In the genomic region with DNA sequence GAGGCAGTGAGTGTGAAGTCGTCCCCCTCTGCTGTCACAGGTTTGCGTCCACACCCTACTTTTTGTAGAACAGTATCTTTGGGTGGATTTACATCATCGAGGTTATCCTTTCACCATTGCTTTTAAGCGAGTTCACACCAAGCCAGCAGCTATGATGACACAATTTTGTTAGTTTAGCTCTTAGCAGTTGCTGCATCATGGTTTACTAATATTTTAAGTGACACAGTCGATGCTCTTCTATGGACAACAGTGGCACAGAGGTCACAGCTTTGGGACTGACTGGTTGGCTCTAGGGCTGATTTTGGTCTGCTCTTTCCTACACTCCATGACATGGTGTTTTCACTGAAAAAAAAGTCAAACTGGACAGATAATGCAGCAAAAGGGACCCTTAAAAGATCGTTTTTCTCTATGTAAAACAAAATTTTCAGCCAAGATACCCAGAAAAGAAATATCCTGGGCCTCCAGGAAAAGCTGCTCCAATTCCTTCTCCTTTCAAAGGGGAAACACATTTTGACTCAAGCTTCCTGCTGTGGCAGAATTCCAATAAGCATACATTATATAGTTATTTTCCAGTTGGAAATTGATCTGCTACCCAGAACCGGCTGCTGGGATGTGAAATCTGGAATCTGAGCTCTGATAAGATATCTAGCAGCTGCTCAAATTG, we compare ENCODE assay signal across 16 cellular contexts.
DNase-seq lines count a peak whose midpoint lies in the region; ATAC-seq and TF ChIP-seq lines count a peak whose summit lies in the region.
"Had no signal": no experiment of that assay in that cellular context is flagged by ENCODE, and none has a peak within 500 bp of the region (broad histone marks: within the 10 kb centered on the region; RNA-seq: fewer than 3 reads in every experiment).

No MANE protein-coding gene starts in this region.

- DNase-seq in CD1c-positive myeloid dendritic cell (ENCODE audit: extremely low spot score) (peak; percentile 12), Kasumi-1 (lab: John Stamatoyannopoulos, UW) (peak; percentile 60 to 68), dermis microvascular lymphatic vessel endothelial cell (ENCODE audit: low read depth in 2 of 2) (peak; percentile 24 to 79), AG20443 (ENCODE audit: low spot score) (no peak), NCI-H1092 (lab: John Stamatoyannopoulos, UW) (no peak)
- DNase-seq in NK-92 treated with Interleukin-12 subunit alpha and Interleukin-12 subunit beta, amount 100 ng/mL, for 24 hours (lab: John Stamatoyannopoulos, UW), result no peak
- DNase-seq: activated T-cell treated with anti-CD3 and anti-CD28 coated beads for 4 hours; CD8-positive, alpha-beta memory T cell; central memory CD4-positive, alpha-beta T cell; foreskin fibroblast; kidney glomerular epithelial cell; NCI-H2227 treated with DMSO at 0.1 percent for 48 hours; stimulated activated CD4-positive, alpha-beta T cell treated with anti-CD3 and anti-CD28 coated beads, Interleukin-15, amount 100 ng/mL, for 24 hours had no signal

- H3K9ac ChIP-seq in parathyroid adenoma, result no peak overlapping the region

- ATAC-seq in HG02973 (IDR thresholded peaks at IDR 0.05; ENCODE audit: unreplicated experiment), result no peak

- no peak overlapping the region for H2AFZ ChIP-seq in parathyroid adenoma

- no peaks in the 10 kb centered on the region for H3K79me2 ChIP-seq in parathyroid adenoma

- no peaks in the 10 kb centered on the region for H3K4me1 ChIP-seq in parathyroid adenoma

- H3K4me2 ChIP-seq in parathyroid adenoma (ENCODE audit: low read length), result no peak overlapping the region

- H3K4me3 ChIP-seq in parathyroid adenoma (ENCODE audit: low read depth, low read length), result no peak overlapping the region

- no peaks in the 10 kb centered on the region for H3K27me3 ChIP-seq in parathyroid adenoma (ENCODE audit: control insufficient read depth, insufficient read depth, low read length)

- H3K27ac ChIP-seq in parathyroid adenoma, result peak overlapping the region; percentile 62
- H3K27ac ChIP-seq: HL-60 had no signal

- H3K36me3 ChIP-seq in parathyroid adenoma (ENCODE audit: control insufficient read depth, insufficient read depth, low read length), result no peaks in the 10 kb centered on the region

- no peaks in the 10 kb centered on the region for H3K9me3 ChIP-seq in parathyroid adenoma (ENCODE audit: control insufficient read depth, low read length)

- no peak for TF ChIP-seq CTCF in parathyroid adenoma (IDR thresholded peaks at IDR 0.05)

Comparison
In these comparisons a context has a peak if more than half of its experiments do, and no peak if none do; other contexts are left out.
1. DNase-seq: peak in CD1c-positive myeloid dendritic cell (single experiment), Kasumi-1 (2 of 2) and dermis microvascular lymphatic vessel endothelial cell (2 of 2); none in AG20443 (single experiment), NCI-H1092 (single experiment) and NK-92 treated with Interleukin-12 subunit alpha and Interleukin-12 subunit beta, amount 100 ng/mL, for 24 hours (single experiment).